16 cellular contexts compared by ENCODE assay signal in genomic region chr10:86673216-86673826, GRCh38. TPM values are rescaled to one million over a fixed set of nuclear protein-coding genes. Genes with fewer than 3 reads are reported as not detected.
DNase-seq lines count a peak whose midpoint lies in the region; ATAC-seq and TF ChIP-seq lines count a peak whose summit lies in the region.
"Had no signal": no experiment of that assay in that cellular context is flagged by ENCODE, and none has a peak within 500 bp of the region (broad histone marks: within the 10 kb centered on the region; RNA-seq: fewer than 3 reads in every experiment).

No MANE protein-coding gene starts in this region.

- ATAC-seq in GM21737 (IDR thresholded peaks at IDR 0.05; ENCODE audit: unreplicated experiment), result no peak
- ATAC-seq: PC-3 had no signal

- no peaks in the 10 kb centered on the region for H3K9me3 ChIP-seq in suprapubic skin

- H3K27me3 ChIP-seq in layer of hippocampus (ENCODE audit: control insufficient read depth, insufficient read depth, low read length), result peaks cover 2% of the 10 kb centered on the region
- H3K27me3 ChIP-seq in suprapubic skin, result no peaks in the 10 kb centered on the region

- peak overlapping the region; percentile 86 for H3K27ac ChIP-seq in layer of hippocampus (ENCODE audit: low read depth, low read length)
- H3K27ac ChIP-seq in suprapubic skin, result peak overlapping the region; percentile 22

- H3K4me1 ChIP-seq in suprapubic skin, result peaks cover 10% of the 10 kb centered on the region

- no peak for TF ChIP-seq CTCF in suprapubic skin (IDR thresholded peaks at IDR 0.05)

- H3K36me3 ChIP-seq in suprapubic skin, result no peaks in the 10 kb centered on the region

- DNase-seq in NCI-H146 (lab: John Stamatoyannopoulos, UW) (peak; percentile 30), NCI-H146 treated with DMSO at 0.1 percent for 48 hours (lab: John Stamatoyannopoulos, UW; ENCODE audit: unreplicated experiment) (no peak), NCI-H82 (lab: John Stamatoyannopoulos, UW) (peak; percentile 85), suprapubic skin (ENCODE audit: low spot score in 2 of 2) (no peak), C1 segment of cervical spinal cord (lab: John Stamatoyannopoulos, UW) (no peak), T1000 (lab: John Stamatoyannopoulos, UW) (no peak)
- DNase-seq: activated CD4-positive, CD25-positive, alpha-beta regulatory T cell treated with anti-CD3 and anti-CD28 coated beads, Interleukin-2, amount 50 U/mL, for 72 hours; NCI-H2227 treated with DMSO at 0.1 percent for 48 hours; PC-3; stimulated activated CD4-positive, alpha-beta T cell treated with anti-CD3 and anti-CD28 coated beads, Interleukin-1b, Interleukin-23, amount 100 ng/mL, for 48 hours had no signal

- TF ChIP-seq EP300 in suprapubic skin (IDR thresholded peaks at IDR 0.05), result no peak

- 82% methylated on average over 6 of the region's 6 CpGs for WGBS in suprapubic skin

- TF ChIP-seq POLR2A in suprapubic skin (IDR thresholded peaks at IDR 0.05), result no peak

- H3K4me3 ChIP-seq in suprapubic skin, result peak overlapping the region; percentile 9

RNA-seq across cellular contexts. Expression of gene LDB3, which starts 5.0 kb away (rescaled TPM):
- total RNA-seq in suprapubic skin, result 1 to 10 TPM in 1 of 4 donors, under 1 TPM in 2, not detected in 1; 0.44 to 3.2 (median 0.98) TPM
- total RNA-seq: mononuclear cell; pulmonary artery endothelial cell; T-helper 1 cell treated with Interleukin-12 subunit alpha and Interleukin-12 subunit beta and Interleukin-4 antibody, amounts not matched to agents 30 ng/mL and 1 ng/mL, for 36 hours had no signal

RNA-seq across cellular contexts. Expression of gene OPN4, which starts 19.0 kb away (rescaled TPM):
- under 1 TPM in 1 of 4 donors, not detected in 3; 0.34 TPM for total RNA-seq in suprapubic skin
- total RNA-seq: mononuclear cell; PC-3; pulmonary artery endothelial cell; T-helper 1 cell treated with Interleukin-12 subunit alpha and Interleukin-12 subunit beta and Interleukin-4 antibody, amounts not matched to agents 30 ng/mL and 1 ng/mL, for 36 hours; ureter had no signal

Comparison
In these comparisons a context has a peak if more than half of its experiments do, and no peak if none do; other contexts are left out.
1. DNase-seq: peak in NCI-H146 (single experiment) and NCI-H82 (single experiment); none in NCI-H146 treated with DMSO at 0.1 percent for 48 hours (single experiment), suprapubic skin (0 of 2), C1 segment of cervical spinal cord (0 of 14) and T1000 (single experiment).